In the genomic region with DNA sequence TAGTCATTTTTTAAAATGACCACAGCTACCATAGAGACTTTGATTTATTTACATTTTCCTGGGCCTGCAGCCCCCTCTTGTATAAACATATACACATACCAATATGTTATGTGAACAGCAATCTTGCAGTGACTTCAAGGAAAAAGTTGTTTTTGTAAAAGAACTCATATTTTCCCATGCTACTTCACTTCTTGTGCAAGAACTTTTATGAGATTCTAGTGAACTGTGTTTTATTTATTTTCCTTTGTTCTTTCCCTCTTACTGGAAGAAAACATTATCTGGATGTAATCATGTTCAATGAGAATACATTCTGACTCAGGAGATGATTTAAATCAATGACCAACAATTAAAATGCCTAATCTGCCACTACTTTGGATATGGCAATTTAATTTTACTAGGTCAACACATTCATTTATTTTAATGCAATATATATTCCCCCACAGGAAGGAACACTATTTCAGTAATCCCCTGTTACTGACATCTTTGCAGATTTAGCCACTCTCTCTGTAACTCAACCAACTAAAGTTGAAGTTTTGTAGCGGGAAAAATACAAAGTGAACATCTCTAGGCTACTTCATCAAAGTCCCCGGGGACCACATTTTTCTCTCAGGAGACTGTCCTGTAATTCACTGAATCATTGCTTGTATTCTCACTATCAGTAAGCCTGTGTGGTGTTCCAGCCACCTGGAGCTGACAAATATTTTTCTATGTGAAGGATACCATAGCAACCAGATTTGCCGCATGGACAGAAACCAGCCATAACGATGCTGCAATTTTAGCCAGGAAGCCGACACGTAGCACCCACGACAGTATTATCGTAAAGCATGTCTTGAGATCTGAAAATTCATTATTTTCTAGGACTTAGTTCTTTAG, we compare ENCODE assay signal across 8 cellular contexts.
A peak's percentile ranks its signal among the peaks of the same experiment; 100 is the strongest.
DNase-seq lines count a peak whose midpoint lies in the region; ATAC-seq and TF ChIP-seq lines count a peak whose summit lies in the region.

No MANE protein-coding gene starts in this region.

- no peaks in the 10 kb centered on the region for H4K20me1 ChIP-seq in osteoblast (ENCODE audit: insufficient read depth, low read length)

- H3K36me3 ChIP-seq in breast epithelium (no peaks in the 10 kb centered on the region), osteoblast (ENCODE audit: insufficient read depth, low read length) (peaks cover 6% of the 10 kb centered on the region)

- ATAC-seq in GM19438 (IDR thresholded peaks at IDR 0.05; ENCODE audit: low read depth, unreplicated experiment) (peak; percentile 79), HG03378 (IDR thresholded peaks at IDR 0.05; ENCODE audit: unreplicated experiment) (peak; percentile 91)

- intact Hi-C loops in breast epithelium (cut with DNase I; ENCODE audit: low total_unique reads), result no loop called here

- no peak for TF ChIP-seq POLR2A in breast epithelium (IDR thresholded peaks at IDR 0.05)

- H2AFZ ChIP-seq in osteoblast (ENCODE audit: low read length), result no peak overlapping the region

- no peak for TF ChIP-seq CTCF in AG09319 (IDR thresholded peaks at IDR 0.05; ENCODE audit: low read depth, low read length)
- no peak for TF ChIP-seq CTCF in breast epithelium (IDR thresholded peaks at IDR 0.05)
- TF ChIP-seq CTCF in osteoblast (IDR thresholded peaks at IDR 0.05; ENCODE audit: extremely low read depth, low read depth, low read length), result no peak

- H3K27me3 ChIP-seq in breast epithelium, result no peaks in the 10 kb centered on the region
- H3K27me3 ChIP-seq in osteoblast (ENCODE audit: insufficient read depth, low read length), result no peaks in the 10 kb centered on the region

- peak overlapping the region; percentile 57 for H3K4me2 ChIP-seq in osteoblast (ENCODE audit: insufficient read depth, low read length)

- no peaks in the 10 kb centered on the region for H3K9me3 ChIP-seq in breast epithelium
- no peaks in the 10 kb centered on the region for H3K9me3 ChIP-seq in osteoblast (ENCODE audit: low read depth, low read length)

- peaks cover 95% of the 10 kb centered on the region for H3K79me2 ChIP-seq in osteoblast (ENCODE audit: insufficient read depth, low read length)

- H3K4me3 ChIP-seq in breast epithelium (peak overlapping the region in 1 of 3 donors; percentile 9), osteoblast (ENCODE audit: insufficient read depth, low read length) (peak overlapping the region; percentile 7)

- no peaks in the 10 kb centered on the region for H3K4me1 ChIP-seq in breast epithelium
- peaks cover 55% of the 10 kb centered on the region for H3K4me1 ChIP-seq in osteoblast (ENCODE audit: insufficient read depth, low read length)

- DNase-seq in AG09319 (ENCODE audit: extremely low read depth, low read depth), result peak; percentile 82
- DNase-seq in breast epithelium (ENCODE audit: low spot score in 2 of 2), result no peak
- no peak for DNase-seq in osteoblast (ENCODE audit: insufficient read length, low spot score, missing footprints)
- no peak for DNase-seq in NCI-H2107 (lab: John Stamatoyannopoulos, UW)
- no peak for DNase-seq in caudate nucleus (lab: John Stamatoyannopoulos, UW)
- no peak for DNase-seq in superior temporal gyrus (ENCODE audit: extremely low spot score)

- peak overlapping the region; percentile 57 to 61 for H3K27ac ChIP-seq in breast epithelium
- H3K27ac ChIP-seq in osteoblast (ENCODE audit: low read depth, low read length), result peak overlapping the region; percentile 98
- H3K27ac ChIP-seq in caudate nucleus (ENCODE audit: low read depth, low read length), result no peak overlapping the region
